In genomic region chr10:29709484-29710002, GRCh38 we compare ENCODE assay signal across 14 cellular contexts.
"Had no signal": no experiment of that assay in that cellular context is flagged by ENCODE, and none has a peak within 500 bp of the region (broad histone marks: within the 10 kb centered on the region; RNA-seq: fewer than 3 reads in every experiment).

No MANE protein-coding gene starts in this region.

- DNase-seq: activated naive CD4-positive, alpha-beta T cell treated with Interleukin-2 at 50 U/mL for 16 hours; activated naive CD8-positive, alpha-beta T cell treated with anti-CD3 and anti-CD28 coated beads for 36 hours; activated T-cell treated with anti-CD3 and anti-CD28 coated beads, Interleukin-2, amount 50 U/mL, for 48 hours; amniotic stem cell; cortex of kidney; occipital lobe; retina; stimulated activated CD4-positive, alpha-beta T cell treated with anti-CD3 and anti-CD28 coated beads, Interleukin-2, amount 100 ng/mL, for 48 hours; stimulated activated naive CD8-positive, alpha-beta T cell treated with anti-CD3 and anti-CD28 coated beads, Interleukin-15, Interleukin-2, amounts not matched to agents 100 U/mL and 50 U/mL, for 24 hours; T-helper 1 cell; WERI-Rb-1 had no signal

- H3K27me3 Mint-ChIP-seq: activated naive CD8-positive, alpha-beta T cell treated with anti-CD3 and anti-CD28 coated beads for 36 hours had no signal

- ATAC-seq: stimulated activated naive CD8-positive, alpha-beta T cell treated with anti-CD3 and anti-CD28 coated beads, Interleukin-15, Interleukin-2, amounts not matched to agents 100 U/mL and 50 U/mL, for 24 hours had no signal

- H3K27ac Mint-ChIP-seq: activated naive CD8-positive, alpha-beta T cell treated with anti-CD3 and anti-CD28 coated beads for 36 hours had no signal

- H3K27ac ChIP-seq: epithelial cell of prostate, WERI-Rb-1 had no signal

- H3K4me3 Mint-ChIP-seq: activated naive CD8-positive, alpha-beta T cell treated with anti-CD3 and anti-CD28 coated beads for 36 hours; nephron had no signal

- FAIRE-seq: TTC549 had no signal

- H3K36me3 ChIP-seq: WERI-Rb-1 had no signal
